13 cellular contexts compared by ENCODE assay signal in the genomic region with DNA sequence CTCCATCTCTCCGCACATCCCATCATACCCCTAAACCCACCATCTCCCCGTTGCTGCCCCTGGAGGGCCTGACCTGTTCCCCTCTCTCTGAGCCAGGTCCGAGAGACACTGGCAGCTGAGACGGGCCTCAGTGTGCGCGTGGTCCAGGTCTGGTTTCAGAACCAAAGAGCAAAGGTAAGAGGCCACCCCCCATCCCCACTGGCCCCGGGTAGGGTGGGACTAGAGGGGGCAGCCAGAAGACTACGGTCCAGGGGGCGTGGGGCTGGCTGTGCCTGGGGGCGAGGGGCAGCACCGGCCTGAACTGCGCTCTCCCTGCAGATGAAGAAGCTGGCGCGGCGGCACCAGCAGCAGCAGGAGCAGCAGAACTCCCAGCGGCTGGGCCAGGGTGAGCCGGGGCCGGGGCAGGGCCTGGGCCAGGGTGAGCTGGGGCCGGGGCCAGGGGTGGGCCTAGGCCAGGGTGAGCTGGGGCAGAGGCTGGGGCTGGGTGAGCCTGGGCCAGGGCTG.
"Had no signal": no experiment of that assay in that cellular context is flagged by ENCODE, and none has a peak within 500 bp of the region (broad histone marks: within the 10 kb centered on the region; RNA-seq: fewer than 3 reads in every experiment).

No MANE protein-coding gene starts in this region.

- DNase-seq: activated CD4-positive, alpha-beta T cell treated with anti-CD3 and anti-CD28 coated beads, Interleukin-2, amount 50 U/mL, for 4 hours; activated CD8-positive, alpha-beta memory T cell treated with anti-CD3 and anti-CD28 coated beads, Interleukin-2, amount 10 ng/mL, durations not matched to agents 7 days and 5 days; activated gamma-delta T cell treated with Interleukin-2 at 50 U/mL for 16 hours; activated T-cell treated with anti-CD3 and anti-CD28 coated beads, Interleukin-2, amount 50 U/mL, for 72 hours; effector CD8-positive, alpha-beta T cell; naive thymus-derived CD4-positive, alpha-beta T cell; occipital lobe; tibial artery had no signal

- H3K36me3 ChIP-seq: ascending aorta, cardiac muscle cell had no signal

- ATAC-seq: activated CD8-positive, alpha-beta memory T cell treated with anti-CD3 and anti-CD28 coated beads, Interleukin-2, amount 10 ng/mL, durations not matched to agents 7 days and 5 days; activated T-cell treated with anti-CD3 and anti-CD28 coated beads, Interleukin-2, amount 50 U/mL, for 72 hours; naive thymus-derived CD4-positive, alpha-beta T cell; psoas muscle; Right ventricle myocardium inferior had no signal

- H3K27ac Mint-ChIP-seq: activated CD8-positive, alpha-beta memory T cell treated with anti-CD3 and anti-CD28 coated beads, Interleukin-2, amount 10 ng/mL, durations not matched to agents 7 days and 5 days; activated T-cell treated with anti-CD3 and anti-CD28 coated beads, Interleukin-2, amount 50 U/mL, for 72 hours; naive thymus-derived CD4-positive, alpha-beta T cell; T-helper 1 cell treated with Interleukin-12 subunit alpha and Interleukin-12 subunit beta and Interleukin-4 antibody, amounts not matched to agents 30 μg/mL and 1 μg/mL, for 36 hours had no signal

- H3K4me3 Mint-ChIP-seq: activated CD8-positive, alpha-beta memory T cell treated with anti-CD3 and anti-CD28 coated beads, Interleukin-2, amount 10 ng/mL, durations not matched to agents 7 days and 5 days; activated T-cell treated with anti-CD3 and anti-CD28 coated beads, Interleukin-2, amount 50 U/mL, for 72 hours; naive thymus-derived CD4-positive, alpha-beta T cell; T-helper 1 cell treated with Interleukin-12 subunit alpha and Interleukin-12 subunit beta and Interleukin-4 antibody, amounts not matched to agents 30 μg/mL and 1 μg/mL, for 36 hours had no signal

- H3K9me3 ChIP-seq: ascending aorta, psoas muscle, tibial artery had no signal

- H3K27ac ChIP-seq: ascending aorta, cardiac muscle cell, psoas muscle, tibial artery had no signal

- H3K4me1 ChIP-seq: ascending aorta, psoas muscle, tibial artery had no signal

- H3K27me3 ChIP-seq: ascending aorta had no signal

- H3K36me3 Mint-ChIP-seq: activated CD8-positive, alpha-beta memory T cell treated with anti-CD3 and anti-CD28 coated beads, Interleukin-2, amount 10 ng/mL, durations not matched to agents 7 days and 5 days; naive thymus-derived CD4-positive, alpha-beta T cell had no signal

- H3K4me1 Mint-ChIP-seq: activated CD8-positive, alpha-beta memory T cell treated with anti-CD3 and anti-CD28 coated beads, Interleukin-2, amount 10 ng/mL, durations not matched to agents 7 days and 5 days; naive thymus-derived CD4-positive, alpha-beta T cell had no signal

- H3K9me3 Mint-ChIP-seq: activated T-cell treated with anti-CD3 and anti-CD28 coated beads, Interleukin-2, amount 50 U/mL, for 72 hours; T-helper 1 cell treated with Interleukin-12 subunit alpha and Interleukin-12 subunit beta and Interleukin-4 antibody, amounts not matched to agents 30 μg/mL and 1 μg/mL, for 36 hours had no signal

- H3K4me3 ChIP-seq: ascending aorta, cardiac muscle cell, psoas muscle, tibial artery had no signal
